Comparison of ENCODE assay signal across 1 cellular context in genomic region chr10:56370217-56371113, GRCh38.
TF ChIP-seq lines count a peak whose summit lies in the region.

No MANE protein-coding gene starts in this region.

TF ChIP-seq in H1, 55 proteins besides CTCF, POLR2A, EP300 and RAD21:
- 0 out of 2 replicates have a peak, but pooled peaks have one; percentile 97 for TF ChIP-seq CBX5 (IDR thresholded peaks at IDR 0.05; ENCODE audit: low read depth, low read length)
- TF ChIP-seq RBBP5 (IDR thresholded peaks at IDR 0.05; ENCODE audit: borderline replicate concordance, low read depth, low read length), result no peak
